ENCODE assay signal across 8 cellular contexts in genomic region chr17:12020595-12021590, GRCh38. TPM values are rescaled to one million over a fixed set of nuclear protein-coding genes. Genes with fewer than 3 reads are reported as not detected.
A peak's percentile ranks its signal among the peaks of the same experiment; 100 is the strongest.
DNase-seq lines count a peak whose midpoint lies in the region; ATAC-seq and TF ChIP-seq lines count a peak whose summit lies in the region.

Gene MAP2K4 (plus strand): TSS chr17:12020877. CDS start chr17:12020887, 10 bp downstream.

- DNase-seq in Daoy (ENCODE audit: low read depth) (peak; percentile 94), KG1 (lab: John Stamatoyannopoulos, UW) (peak; percentile 8), fibroblast of villous mesenchyme (ENCODE audit: low read depth) (peak; percentile 91), neural crest cell (ENCODE audit: low read depth, low spot score) (peak; percentile 94), stomach (peak; percentile 94)
- peak; percentile 99 for DNase-seq in activated effector memory CD4-positive, alpha-beta T cell treated with anti-CD3 and anti-CD28 coated beads, Interleukin-2, amount 50 U/mL, for 16 hours

- no peaks in the 10 kb centered on the region for H3K9me3 ChIP-seq in stomach

- H3K4me3 Mint-ChIP-seq in neural crest cell = peak within 1 kb of the TSS; percentile 89

- intact Hi-C loops in stomach (cut with DNase I; ENCODE audit: low total_unique reads) = no loop called here

- TF ChIP-seq POLR2A in Raji (IDR thresholded peaks at IDR 0.05; ENCODE audit: insufficient read depth, low read depth, low read length) (peak; percentile 85), stomach (IDR thresholded peaks at IDR 0.05) (peak in 1 of 4 donors; percentile 27)

- no peak for TF ChIP-seq CTCF in fibroblast of villous mesenchyme (IDR thresholded peaks at IDR 0.05; ENCODE audit: insufficient read depth, low read depth, low read length)
- peak; percentile 14 for TF ChIP-seq CTCF in neural crest cell (conservative IDR thresholded peaks at IDR 0.05)
- TF ChIP-seq CTCF in stomach (IDR thresholded peaks at IDR 0.05) = no peak

- H3K27ac ChIP-seq in stomach = peak within 1 kb of the TSS; percentile 87 to 96 (median 95)

- H3K36me3 Mint-ChIP-seq in neural crest cell (ENCODE audit: low read depth) = no peaks in the 10 kb centered on the region

- peak; percentile 91 for ATAC-seq in GM21723 (IDR thresholded peaks at IDR 0.05; ENCODE audit: unreplicated experiment)

- H3K36me3 ChIP-seq in stomach = no peaks in the 10 kb centered on the region

- H3K27ac Mint-ChIP-seq in neural crest cell (ENCODE audit: unreplicated experiment) = no peak within 1 kb of the TSS

- H3K4me1 Mint-ChIP-seq in neural crest cell = peaks cover 25% of the 10 kb centered on the region

- no peaks in the 10 kb centered on the region for H3K27me3 ChIP-seq in stomach

- TF ChIP-seq EP300 in stomach (IDR thresholded peaks at IDR 0.05) = no peak

- 0 to 1% (median 0%) methylated on average over 21 to 124 of the region's 124 CpGs for WGBS in stomach, 5 donors

- H3K27me3 Mint-ChIP-seq in neural crest cell (ENCODE audit: low read depth) = peaks cover 13% of the 10 kb centered on the region

- H3K9me3 Mint-ChIP-seq in neural crest cell = no peaks in the 10 kb centered on the region

- H3K4me1 ChIP-seq in stomach = peaks cover 14 to 52% (median 43%) of the 10 kb centered on the region in 4 donors

- H3K4me3 ChIP-seq in fibroblast of villous mesenchyme (ENCODE audit: low read depth, low read length) (peak within 1 kb of the TSS; percentile 73), stomach (peak within 1 kb of the TSS; percentile 85 to 100 (median 90))

RNA-seq across cellular contexts. Expression of gene MAP2K4, which starts in this region (rescaled TPM):
- 21.7 and 31.8 TPM in 2 replicates for total RNA-seq in Daoy (2014; rRNA removed; shearing (Covaris generic))
- 26.1 and 39.3 TPM in 2 replicates for total RNA-seq in fibroblast of villous mesenchyme
- total RNA-seq in neural crest cell = 47.5 and 51.8 TPM in 2 replicates
- 100 to 1,000 TPM in 1 of 5 donors, 10 to 100 TPM in 3, 1 to 10 TPM in 1; 1.4 to 174 (median 48.1) TPM for total RNA-seq in stomach
- 10 to 100 TPM in 2 of 3 donors, 1 to 10 TPM in 1; 9.2 to 13.9 (median 11.8) TPM for polyA plus RNA-seq in stomach

Comparison
In these comparisons a context has a peak if more than half of its experiments do, and no peak if none do; other contexts are left out.
1. Peak in every context shown above with its lines: DNase-seq, ATAC-seq, H3K4me3 ChIP-seq and H3K27ac ChIP-seq.
2. DNase-seq: peak in every context shown above with its lines; median percentile 99 in activated effector memory CD4-positive, alpha-beta T cell treated with anti-CD3 and anti-CD28 coated beads, Interleukin-2, amount 50 U/mL, for 16 hours; 94 in Daoy; 94 in neural crest cell; 94 in stomach; 91 in fibroblast of villous mesenchyme; 8 in KG1.